30 cellular contexts compared by ENCODE assay signal in the genomic region with DNA sequence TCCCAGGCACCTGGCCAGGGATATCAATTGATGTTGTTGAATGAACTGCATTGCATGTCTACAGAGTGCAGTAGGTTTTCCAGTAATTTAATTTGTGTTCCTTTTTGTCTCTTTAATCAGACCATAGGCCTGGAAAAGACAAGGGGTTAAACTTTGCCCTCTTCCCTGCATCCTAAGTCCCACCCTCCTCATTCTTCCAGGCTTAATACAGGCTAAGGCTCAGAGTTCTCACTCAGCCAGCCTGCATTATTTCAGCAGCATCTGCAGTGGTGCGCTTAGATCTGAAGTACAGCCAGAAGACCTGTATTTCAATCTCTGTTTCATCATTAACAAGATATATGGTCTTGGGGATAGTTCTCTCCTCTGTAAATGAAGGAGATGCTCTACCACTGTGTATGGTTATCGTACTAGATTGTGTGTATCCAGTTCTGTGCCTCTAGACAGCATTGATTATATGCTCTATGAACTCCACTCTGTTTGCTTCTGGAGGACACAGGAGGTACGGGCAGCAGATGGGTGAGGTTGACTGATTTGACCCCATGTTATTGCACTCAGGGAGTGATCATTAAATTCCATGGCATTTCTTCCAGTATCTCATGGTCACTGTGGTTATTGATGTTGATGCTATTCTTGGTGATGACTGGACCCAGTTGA.
A peak's percentile ranks its signal among the peaks of the same experiment; 100 is the strongest.
DNase-seq lines count a peak whose midpoint lies in the region; ATAC-seq, FAIRE-seq and TF ChIP-seq lines count a peak whose summit lies in the region.
"Had no signal": no experiment of that assay in that cellular context is flagged by ENCODE, and none has a peak within 500 bp of the region (broad histone marks: within the 10 kb centered on the region; RNA-seq: fewer than 3 reads in every experiment).

No MANE protein-coding gene starts in this region.

- intact Hi-C loops in HepG2 (cut with micrococcal nuclease; ENCODE audit: unreplicated experiment): no loop called here
- intact Hi-C loops in right lobe of liver (cut with DNase I): no loop called here

- H3K9me3 ChIP-seq in HepG2 (ENCODE audit: low read length) (no peaks in the 10 kb centered on the region), right lobe of liver (no peaks in the 10 kb centered on the region), endodermal cell (ENCODE audit: control insufficient read depth, low read length) (no peaks in the 10 kb centered on the region), neural progenitor cell (ENCODE audit: low read depth) (no peaks in the 10 kb centered on the region), trophoblast cell (ENCODE audit: insufficient read depth, low read depth, low read length) (no peaks in the 10 kb centered on the region)
- H3K9me3 ChIP-seq: BE2C, BLaER1, Caco-2 had no signal

- H3K4me1 ChIP-seq in HepG2 (ENCODE audit: insufficient read depth, low read length) (peaks cover 30% of the 10 kb centered on the region), right lobe of liver (no peaks in the 10 kb centered on the region), endodermal cell (ENCODE audit: control insufficient read depth, insufficient read depth, low read length) (no peaks in the 10 kb centered on the region), neural progenitor cell (no peaks in the 10 kb centered on the region), trophoblast cell (ENCODE audit: control insufficient read depth in 1 of 2, insufficient read depth in 2 of 2, low read length in 2 of 2) (no peaks in the 10 kb centered on the region)
- H3K4me1 ChIP-seq: BE2C, BLaER1, Caco-2 had no signal

- no peak overlapping the region for H2BK5ac ChIP-seq in trophoblast cell (ENCODE audit: low read depth, low read length, poor library complexity)

- no peak overlapping the region for H3K9ac ChIP-seq in HepG2 (ENCODE audit: insufficient read depth, low read depth, low read length)
- H3K9ac ChIP-seq in endodermal cell (ENCODE audit: extremely low read depth, low read length, poor library complexity, severe bottlenecking): no peak overlapping the region
- H3K9ac ChIP-seq in neural progenitor cell: no peak overlapping the region
- no peak overlapping the region for H3K9ac ChIP-seq in trophoblast cell (ENCODE audit: low read length)
- H3K9ac ChIP-seq: BLaER1 had no signal

- H4K91ac ChIP-seq in trophoblast cell (ENCODE audit: low read depth, low read length): no peak overlapping the region

- H3K36me3 Mint-ChIP-seq in endodermal cell (ENCODE audit: low read depth) (no peaks in the 10 kb centered on the region), neural progenitor cell (no peaks in the 10 kb centered on the region)
- no peaks in the 10 kb centered on the region for H3K36me3 Mint-ChIP-seq in activated CD4-positive, alpha-beta memory T cell treated with anti-CD3 and anti-CD28 coated beads, Interleukin-2, amount 10 ng/mL, durations not matched to agents 7 days and 5 days (ENCODE audit: low read depth)
- H3K36me3 Mint-ChIP-seq: CD14-positive monocyte; CD4-positive, alpha-beta memory T cell; CD4-positive, CD25-positive, alpha-beta regulatory T cell; CD8-positive, alpha-beta memory T cell had no signal

- peak; percentile 92 for ATAC-seq in HepG2
- ATAC-seq in right lobe of liver: no peak
- ATAC-seq: GM12878 had no signal

- no peak overlapping the region for H3K23ac ChIP-seq in trophoblast cell (ENCODE audit: low read length)

- FAIRE-seq in HepG2 (lab: Jason Lieb, UNC): peak; percentile 34
- FAIRE-seq: A204.1, GM12878, GM12892, GM18507 had no signal

- BruUV-seq in HepG2 (replicated peaks; lab: Mats Ljungman, UMichigan): no TSS peak

- H3K27ac Mint-ChIP-seq in endodermal cell (no peak overlapping the region), neural progenitor cell (no peak overlapping the region)
- no peak overlapping the region for H3K27ac Mint-ChIP-seq in activated CD4-positive, alpha-beta memory T cell treated with anti-CD3 and anti-CD28 coated beads, Interleukin-2, amount 10 ng/mL, durations not matched to agents 7 days and 5 days
- H3K27ac Mint-ChIP-seq: CD14-positive monocyte; CD4-positive, alpha-beta memory T cell; CD4-positive, CD25-positive, alpha-beta regulatory T cell; CD8-positive, alpha-beta memory T cell had no signal

- in situ Hi-C loops in HepG2 (cut with HindIII; ENCODE audit: extremely low pct_ligation_motif_present, low pct_unique_long_range_greater_than_20kb): no loop called here

- H4K12ac ChIP-seq in trophoblast cell (ENCODE audit: low read depth, low read length): no peak overlapping the region

- H3K36me3 ChIP-seq in HepG2 (replicated peaks in 1 of 2; ENCODE audit: control insufficient read depth in 1 of 2, insufficient read depth in 2 of 2, low read length in 2 of 2) (no peaks in the 10 kb centered on the region), right lobe of liver (no peaks in the 10 kb centered on the region), endodermal cell (ENCODE audit: control insufficient read depth, insufficient read depth, low read length) (no peaks in the 10 kb centered on the region), neural progenitor cell (no peaks in the 10 kb centered on the region), trophoblast cell (ENCODE audit: control insufficient read depth in 1 of 2, insufficient read depth in 2 of 2, low read length in 2 of 2) (no peaks in the 10 kb centered on the region)
- H3K36me3 ChIP-seq: BE2C, BLaER1 had no signal

- H4K20me1 ChIP-seq in HepG2 (ENCODE audit: insufficient read depth, low read length) (no peaks in the 10 kb centered on the region), neural progenitor cell (ENCODE audit: low read depth) (no peaks in the 10 kb centered on the region)
- H4K20me1 ChIP-seq: BLaER1 had no signal

- no peaks in the 10 kb centered on the region for H3K27me3 ChIP-seq in HepG2 (ENCODE audit: control insufficient read depth in 1 of 2, insufficient read depth in 2 of 2, low read length in 2 of 2)
- H3K27me3 ChIP-seq in right lobe of liver: no peaks in the 10 kb centered on the region
- H3K27me3 ChIP-seq in endodermal cell (ENCODE audit: control insufficient read depth, insufficient read depth, low read length, poor library complexity, severe bottlenecking): no peaks in the 10 kb centered on the region
- no peaks in the 10 kb centered on the region for H3K27me3 ChIP-seq in neural progenitor cell
- no peaks in the 10 kb centered on the region for H3K27me3 ChIP-seq in trophoblast cell (ENCODE audit: insufficient read depth, low read length)
- H3K27me3 ChIP-seq: BE2C, BLaER1 had no signal

- no peaks in the 10 kb centered on the region for H3K79me1 ChIP-seq in trophoblast cell (ENCODE audit: low read length)

- H3K14ac ChIP-seq in trophoblast cell (ENCODE audit: low read length): no peak overlapping the region

- no peak overlapping the region for H3K4ac ChIP-seq in trophoblast cell (ENCODE audit: low read depth, low read length)

- H3K4me2 ChIP-seq in HepG2 (ENCODE audit: low read depth, low read length) (peak overlapping the region; percentile 14), neural progenitor cell (no peak overlapping the region), trophoblast cell (ENCODE audit: low read length) (no peak overlapping the region)
- H3K4me2 ChIP-seq: BLaER1 had no signal

- TF ChIP-seq POLR2A in HepG2 (IDR thresholded peaks at IDR 0.05; ENCODE audit: insufficient read depth in 1 of 2, low read depth in 2 of 2, low read length in 2 of 2): no peak
- no peak for TF ChIP-seq POLR2A in right lobe of liver (IDR thresholded peaks at IDR 0.05)

- no peaks in the 10 kb centered on the region for H3K27me3 Mint-ChIP-seq in endodermal cell (ENCODE audit: insufficient read depth)
- H3K27me3 Mint-ChIP-seq in neural progenitor cell (ENCODE audit: insufficient read depth, low read depth): peaks cover 3% of the 10 kb centered on the region
- H3K27me3 Mint-ChIP-seq in activated CD4-positive, alpha-beta memory T cell treated with anti-CD3 and anti-CD28 coated beads, Interleukin-2, amount 10 ng/mL, durations not matched to agents 7 days and 5 days: peaks cover 3% of the 10 kb centered on the region
- H3K27me3 Mint-ChIP-seq: CD4-positive, CD25-positive, alpha-beta regulatory T cell had no signal

- H2AFZ ChIP-seq in HepG2 (ENCODE audit: low read length): no peak overlapping the region
- no peak overlapping the region for H2AFZ ChIP-seq in neural progenitor cell (replicated peaks)
- no peak overlapping the region for H2AFZ ChIP-seq in trophoblast cell (ENCODE audit: insufficient read depth, low read length, poor library complexity)

- H3K4me3 Mint-ChIP-seq in endodermal cell: no peak overlapping the region
- no peak overlapping the region for H3K4me3 Mint-ChIP-seq in neural progenitor cell
- H3K4me3 Mint-ChIP-seq in activated CD4-positive, alpha-beta memory T cell treated with anti-CD3 and anti-CD28 coated beads, Interleukin-2, amount 10 ng/mL, durations not matched to agents 7 days and 5 days: no peak overlapping the region
- H3K4me3 Mint-ChIP-seq: CD14-positive monocyte; CD4-positive, alpha-beta memory T cell; CD4-positive, CD25-positive, alpha-beta regulatory T cell; CD8-positive, alpha-beta memory T cell had no signal

- no peak overlapping the region for H3K4me3 ChIP-seq in HepG2 (replicated peaks in 1 of 3; ENCODE audit: insufficient read depth in 1 of 3, low read depth in 2 of 3, low read length in 3 of 3)
- H3K4me3 ChIP-seq in right lobe of liver: no peak overlapping the region
- H3K4me3 ChIP-seq in endodermal cell (ENCODE audit: low read length): no peak overlapping the region
- H3K4me3 ChIP-seq in neural progenitor cell: no peak overlapping the region
- no peak overlapping the region for H3K4me3 ChIP-seq in trophoblast cell (ENCODE audit: low read depth, low read length)
- H3K4me3 ChIP-seq: BLaER1, GM12878 had no signal

- H3K18ac ChIP-seq in trophoblast cell (ENCODE audit: low read length): no peak overlapping the region

- H3K4me1 Mint-ChIP-seq in endodermal cell: peaks cover 3% of the 10 kb centered on the region
- H3K4me1 Mint-ChIP-seq in neural progenitor cell: no peaks in the 10 kb centered on the region
- H3K4me1 Mint-ChIP-seq in activated CD4-positive, alpha-beta memory T cell treated with anti-CD3 and anti-CD28 coated beads, Interleukin-2, amount 10 ng/mL, durations not matched to agents 7 days and 5 days: no peaks in the 10 kb centered on the region
- H3K4me1 Mint-ChIP-seq: CD4-positive, alpha-beta memory T cell; CD4-positive, CD25-positive, alpha-beta regulatory T cell; CD8-positive, alpha-beta memory T cell had no signal

- H3K27ac ChIP-seq in HepG2 (ENCODE audit: extremely low read length, insufficient read depth, low read length): no peak overlapping the region
- H3K27ac ChIP-seq in right lobe of liver: no peak overlapping the region
- H3K27ac ChIP-seq in endodermal cell (ENCODE audit: low read depth, low read length): no peak overlapping the region
- H3K27ac ChIP-seq in neural progenitor cell: no peak overlapping the region
- no peak overlapping the region for H3K27ac ChIP-seq in trophoblast cell (ENCODE audit: low read depth, low read length)
- H3K27ac ChIP-seq: BLaER1 had no signal

- POLR2A ChIA-PET in HepG2 (lab: Yijun Ruan, JAX): no interaction called here
- POLR2A ChIA-PET in activated CD4-positive, alpha-beta memory T cell treated with anti-CD3 and anti-CD28 coated beads, Interleukin-2, amount 10 ng/mL, durations not matched to agents 7 days and 5 days (lab: Charles Lee): no interaction called here

- CTCF ChIA-PET in HepG2 (lab: Yijun Ruan, JAX; ENCODE audit: low intra/inter-chr PET ratio, low total read pairs): no interaction called here
- CTCF ChIA-PET in activated CD4-positive, alpha-beta memory T cell treated with anti-CD3 and anti-CD28 coated beads, Interleukin-2, amount 10 ng/mL, durations not matched to agents 7 days and 5 days (lab: Charles Lee): no interaction called here

- H4K8ac ChIP-seq in trophoblast cell (ENCODE audit: low read depth, low read length): no peak overlapping the region

- H2AK5ac ChIP-seq in trophoblast cell (ENCODE audit: low read length): no peak overlapping the region

- H2BK120ac ChIP-seq in trophoblast cell (ENCODE audit: insufficient read depth, low read length, poor library complexity): no peak overlapping the region

- TF ChIP-seq EP300 in HepG2 (IDR thresholded peaks at IDR 0.05; ENCODE audit: low read depth in 2 of 2, low read length in 2 of 2): no peak
- TF ChIP-seq EP300 in HepG2 (CRISPR knock-in tag; IDR thresholded peaks at IDR 0.05; ENCODE audit: borderline replicate concordance): no peak

- H3K79me2 ChIP-seq in HepG2 (ENCODE audit: insufficient read depth, low read length): no peaks in the 10 kb centered on the region
- no peaks in the 10 kb centered on the region for H3K79me2 ChIP-seq in neural progenitor cell (ENCODE audit: low read depth)
- H3K79me2 ChIP-seq in trophoblast cell (ENCODE audit: control insufficient read depth, insufficient read depth, low read length, poor library complexity): no peaks in the 10 kb centered on the region

- H3K9me3 Mint-ChIP-seq in endodermal cell: no peaks in the 10 kb centered on the region
- H3K9me3 Mint-ChIP-seq in neural progenitor cell: no peaks in the 10 kb centered on the region
- H3K9me3 Mint-ChIP-seq in activated CD4-positive, alpha-beta memory T cell treated with anti-CD3 and anti-CD28 coated beads, Interleukin-2, amount 10 ng/mL, durations not matched to agents 7 days and 5 days: no peaks in the 10 kb centered on the region
- H3K9me3 Mint-ChIP-seq: CD4-positive, alpha-beta memory T cell had no signal

- WGBS in HepG2 (ENCODE audit: low lambda C conversion rate): 0% methylated on average over 3 of the region's 3 CpGs
- WGBS in right lobe of liver (ENCODE audit: insufficient coverage, low coverage, low lambda C conversion rate, missing lambda C conversion rate): 67% methylated on average over 2 of the region's 3 CpGs
- WGBS in endodermal cell (ENCODE audit: insufficient coverage in 1 of 2, insufficient read length in 1 of 2), 2 experiments: 96 to 100% methylated on average over 1 to 3 of the region's 3 CpGs
- no CpG with 5 or more reads among the region's 3 CpGs for WGBS in trophoblast cell (ENCODE audit: extremely low coverage, insufficient coverage, insufficient read length)

- DNase-seq in HepG2 (ENCODE audit: low spot score): no peak
- DNase-seq in right lobe of liver: no peak
- DNase-seq in NCI-H69 (lab: John Stamatoyannopoulos, UW): peak; percentile 31
- peak; percentile 4 for DNase-seq in endodermal cell
- peak; percentile 34 for DNase-seq in neural progenitor cell (ENCODE audit: low spot score)
- DNase-seq in activated CD4-positive, alpha-beta memory T cell treated with anti-CD3 and anti-CD28 coated beads, Interleukin-2, amount 10 ng/mL, durations not matched to agents 7 days and 5 days: no peak
- DNase-seq in activated CD8-positive, alpha-beta memory T cell treated with anti-CD3 and anti-CD28 coated beads, Interleukin-2, amount 50 U/mL, for 48 hours: no peak
- no peak for DNase-seq in trophoblast cell
- DNase-seq: 8988T; ACHN; BE2C; C1 segment of cervical spinal cord; Caco-2; Calu3; CD4-positive, alpha-beta memory T cell; CD4-positive, CD25-positive, alpha-beta regulatory T cell; CD8-positive, alpha-beta memory T cell; DMS 273 treated with DMSO at 0.1 percent for 48 hours; DMS153; DMS53; DMS79; DND-41; EL; GDM1 had no signal

- H2BK12ac ChIP-seq in trophoblast cell (ENCODE audit: low read length): no peak overlapping the region

- H3F3A ChIP-seq in neural progenitor cell (ENCODE audit: low read depth): no peaks in the 10 kb centered on the region

- TF ChIP-seq RAD21 in HepG2 (CRISPR knock-in tag; IDR thresholded peaks at IDR 0.05): no peak

- TF ChIP-seq CTCF in HepG2 (CRISPR knock-in tag; IDR thresholded peaks at IDR 0.05): no peak
- TF ChIP-seq CTCF in right lobe of liver (IDR thresholded peaks at IDR 0.05): no peak
- TF ChIP-seq CTCF in endodermal cell (conservative IDR thresholded peaks at IDR 0.05): no peak
- TF ChIP-seq CTCF in neural progenitor cell (IDR thresholded peaks at IDR 0.05): no peak

Comparison
In these comparisons a context has a peak if more than half of its experiments do, and no peak if none do; other contexts are left out.
1. DNase-seq: peak in NCI-H69 (single experiment), endodermal cell (single experiment) and neural progenitor cell (single experiment); none in HepG2 (single experiment), right lobe of liver (0 of 3), activated CD4-positive, alpha-beta memory T cell treated with anti-CD3 and anti-CD28 coated beads, Interleukin-2, amount 10 ng/mL, durations not matched to agents 7 days and 5 days (single experiment), activated CD8-positive, alpha-beta memory T cell treated with anti-CD3 and anti-CD28 coated beads, Interleukin-2, amount 50 U/mL, for 48 hours (single experiment) and trophoblast cell (0 of 2).